11 cellular contexts compared by ENCODE assay signal in genomic region chr3:65946438-65946837, GRCh38.
DNase-seq lines count a peak whose midpoint lies in the region; ATAC-seq, FAIRE-seq and TF ChIP-seq lines count a peak whose summit lies in the region.
"Had no signal": no experiment of that assay in that cellular context is flagged by ENCODE, and none has a peak within 500 bp of the region (broad histone marks: within the 10 kb centered on the region; RNA-seq: fewer than 3 reads in every experiment).

No MANE protein-coding gene starts in this region.

- no peak overlapping the region for H3K4me3 Mint-ChIP-seq in progenitor cell of endocrine pancreas (ENCODE audit: low read depth)

- peaks cover 41% of the 10 kb centered on the region for H3K4me1 Mint-ChIP-seq in progenitor cell of endocrine pancreas (ENCODE audit: low read depth)

- peak overlapping the region in 9 of 11 experiments; percentile 5 to 65 (median 42); a peak in 16 of 22 replicates for H3K4me2 ChIP-seq in BLaER1 treated with 17β-estradiol and CSF1 and Interleukin-3, amounts not matched to agents 10 nM and 100 nM

- H3K9ac ChIP-seq in BLaER1 treated with 17β-estradiol and CSF1 and Interleukin-3, amounts not matched to agents 10 nM and 100 nM = no peak overlapping the region
- H3K9ac ChIP-seq in SK-N-MC (ENCODE audit: insufficient read length) = no peak overlapping the region

- TF ChIP-seq CTCF in pancreas (IDR thresholded peaks at IDR 0.05) = no peak
- TF ChIP-seq CTCF in progenitor cell of endocrine pancreas (IDR thresholded peaks at IDR 0.05; ENCODE audit: unreplicated experiment) = no peak

- peaks cover 0 to 9% (median 0%) of the 10 kb centered on the region in 11 experiments; a peak in 1 of 22 replicates for H3K9me3 ChIP-seq in BLaER1 treated with 17β-estradiol and CSF1 and Interleukin-3, amounts not matched to agents 10 nM and 100 nM (replicated peaks in 1 of 11)
- H3K9me3 ChIP-seq in SK-N-MC (ENCODE audit: low read depth, low read length) (no peaks in the 10 kb centered on the region), pancreas (no peaks in the 10 kb centered on the region), small intestine (ENCODE audit: control insufficient read depth, low read depth) (no peaks in the 10 kb centered on the region)

- 56 to 63% methylated on average over 6 of the region's 6 CpGs for WGBS in pancreas, 2 donors
- 66 to 82% (median 76%) methylated on average over 6 of the region's 6 CpGs for WGBS in small intestine, 3 donors

- no peak for FAIRE-seq in pancreas (lab: Jason Lieb, UNC)
- no peak for FAIRE-seq in small intestine (lab: Jason Lieb, UNC)

- H3K4me1 ChIP-seq in BLaER1 treated with 17β-estradiol and CSF1 and Interleukin-3, amounts not matched to agents 10 nM and 100 nM = peaks cover 0 to 21% (median 12%) of the 10 kb centered on the region in 10 experiments; a peak in 14 of 20 replicates
- peaks cover 19 to 41% (median 25%) of the 10 kb centered on the region in 3 donors for H3K4me1 ChIP-seq in pancreas
- H3K4me1 ChIP-seq in small intestine (ENCODE audit: control insufficient read depth in 2 of 2, insufficient read depth in 1 of 2, low read depth in 1 of 2, low read length in 1 of 2) = peaks cover 1 to 2% of the 10 kb centered on the region in 2 donors

- H3K36me3 ChIP-seq in BLaER1 treated with 17β-estradiol and CSF1 and Interleukin-3, amounts not matched to agents 10 nM and 100 nM = no peaks in the 10 kb centered on the region
- H3K36me3 ChIP-seq in SK-N-MC (ENCODE audit: insufficient read depth, low read length) = no peaks in the 10 kb centered on the region
- no peaks in the 10 kb centered on the region for H3K36me3 ChIP-seq in pancreas
- H3K36me3 ChIP-seq in small intestine (ENCODE audit: control insufficient read depth in 2 of 2, insufficient read depth in 2 of 2, low read length in 2 of 2) = no peaks in the 10 kb centered on the region

- H3K27ac ChIP-seq in BLaER1 treated with 17β-estradiol and CSF1 and Interleukin-3, amounts not matched to agents 10 nM and 100 nM = no peak overlapping the region
- H3K27ac ChIP-seq in SK-N-MC (peak overlapping the region; percentile 30; the same call in 1 of the 2 replicates), pancreas (peak overlapping the region in 3 of 4 donors; percentile 18 to 74 (median 61)), small intestine (ENCODE audit: low read depth in 1 of 2, low read length in 1 of 2) (peak overlapping the region in 1 of 2 donors; percentile 32)

- no peak overlapping the region for H3K27ac Mint-ChIP-seq in progenitor cell of endocrine pancreas

- H3K9me3 Mint-ChIP-seq in progenitor cell of endocrine pancreas (ENCODE audit: low read depth) = no peaks in the 10 kb centered on the region

- intact Hi-C loops in pancreas (cut with DNase I) = no loop called here

- H4K20me1 ChIP-seq in BLaER1 treated with 17β-estradiol and CSF1 and Interleukin-3, amounts not matched to agents 10 nM and 100 nM = no peaks in the 10 kb centered on the region

- ATAC-seq in pancreas (peak; percentile 26 to 61 (median 50)), HG03432 (IDR thresholded peaks at IDR 0.05; ENCODE audit: unreplicated experiment) (no peak)

- H3K27me3 Mint-ChIP-seq in progenitor cell of endocrine pancreas = no peaks in the 10 kb centered on the region

- no peak for DNase-seq in SK-N-MC (ENCODE audit: low read depth, low spot score)
- peak; percentile 83 for DNase-seq in fibroblast of peridontal ligament (ENCODE audit: extremely low read depth)
- no peak for DNase-seq in pancreas
- no peak for DNase-seq in small intestine
- DNase-seq in progenitor cell of endocrine pancreas (ENCODE audit: low spot score, unreplicated experiment) = no peak
- no peak for DNase-seq in NCI-H187 (lab: John Stamatoyannopoulos, UW)
- DNase-seq: activated CD4-positive, alpha-beta T cell treated with anti-CD3 and anti-CD28 coated beads for 48 hours; Kasumi-1; NCI-H526 treated with DMSO at 0.1 percent for 48 hours had no signal

- no peak overlapping the region for H3K4me3 ChIP-seq in BLaER1 treated with 17β-estradiol and CSF1 and Interleukin-3, amounts not matched to agents 10 nM and 100 nM
- H3K4me3 ChIP-seq in SK-N-MC = no peak overlapping the region
- H3K4me3 ChIP-seq in pancreas = no peak overlapping the region
- H3K4me3 ChIP-seq in small intestine (ENCODE audit: low read depth in 1 of 2, low read length in 2 of 2) = no peak overlapping the region

- H3K36me3 Mint-ChIP-seq in progenitor cell of endocrine pancreas (ENCODE audit: insufficient read depth) = peaks cover 1% of the 10 kb centered on the region

- no peaks in the 10 kb centered on the region for H3K27me3 ChIP-seq in BLaER1 treated with 17β-estradiol and CSF1 and Interleukin-3, amounts not matched to agents 10 nM and 100 nM
- H3K27me3 ChIP-seq in pancreas (no peaks in the 10 kb centered on the region), small intestine (ENCODE audit: control insufficient read depth in 2 of 2, insufficient read depth in 2 of 2, low read length in 2 of 2) (no peaks in the 10 kb centered on the region)

Comparison
In these comparisons a context has a peak if more than half of its experiments do, and no peak if none do; other contexts are left out.
1. H3K27ac ChIP-seq: peak in SK-N-MC (single experiment) and pancreas (3 of 4); none in BLaER1 treated with 17β-estradiol and CSF1 and Interleukin-3, amounts not matched to agents 10 nM and 100 nM (0 of 11).